ENCODE assay signal across 14 cellular contexts in the genomic region with DNA sequence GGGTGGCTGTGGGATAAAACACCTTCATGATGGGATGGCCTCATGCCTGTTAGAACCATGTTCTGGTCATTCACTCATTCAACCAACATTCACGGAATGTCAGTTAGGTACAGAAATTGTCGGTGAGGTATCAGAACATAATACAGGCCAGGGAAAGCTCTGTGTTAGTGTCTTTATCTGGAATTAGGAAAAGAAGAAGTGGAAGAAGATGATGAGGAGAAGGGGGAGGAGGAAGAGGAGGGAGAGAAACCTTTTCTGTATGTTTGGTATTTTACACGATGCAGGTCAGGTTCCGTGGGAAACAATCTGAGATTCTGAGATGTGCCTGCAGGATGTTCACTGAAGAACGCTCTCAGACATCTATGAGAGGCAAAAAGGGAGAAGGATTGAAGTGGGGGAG. TPM values are rescaled to one million over a fixed set of nuclear protein-coding genes. Genes with fewer than 3 reads are reported as not detected.
A peak's percentile ranks its signal among the peaks of the same experiment; 100 is the strongest.
DNase-seq lines count a peak whose midpoint lies in the region; ATAC-seq and TF ChIP-seq lines count a peak whose summit lies in the region.
"Had no signal": no experiment of that assay in that cellular context is flagged by ENCODE, and none has a peak within 500 bp of the region (broad histone marks: within the 10 kb centered on the region; RNA-seq: fewer than 3 reads in every experiment).

No MANE protein-coding gene starts in this region.

- H3K9me3 ChIP-seq in GM23248 (ENCODE audit: low read depth) (no peaks in the 10 kb centered on the region), esophagus squamous epithelium (no peaks in the 10 kb centered on the region)
- H3K9me3 ChIP-seq: testis had no signal

- CTCF ChIA-PET in RWPE1 (lab: Yijun Ruan, JAX): interaction anchor here (0.7 kb wide), 1 partner anchor 522 kb away, joined by 5 read pairs; no protein-coding TSS in a partner anchor

- no peak for TF ChIP-seq POLR2A in esophagus squamous epithelium (IDR thresholded peaks at IDR 0.05)

- H2AFZ ChIP-seq in GM23248: no peak overlapping the region

- H3K79me2 ChIP-seq in GM23248 (ENCODE audit: insufficient read depth): no peaks in the 10 kb centered on the region

- H3K4me1 ChIP-seq in GM23248 (ENCODE audit: insufficient read depth) (peaks cover 40% of the 10 kb centered on the region), esophagus squamous epithelium (peaks cover 29 to 48% (median 37%) of the 10 kb centered on the region in 3 donors)

- 88 to 89% methylated on average over 5 of the region's 5 CpGs for WGBS in GM23248 (ENCODE audit: low coverage in 1 of 2, low lambda C conversion rate in 2 of 2, missing lambda C conversion rate in 2 of 2), 2 experiments
- 80 to 82% methylated on average over 5 of the region's 5 CpGs for WGBS in esophagus squamous epithelium, 2 donors

- intact Hi-C loops in esophagus squamous epithelium (cut with DNase I): no loop called here

- H3K27ac ChIP-seq in GM23248: peak overlapping the region; percentile 98
- peak overlapping the region; percentile 80 for H3K27ac ChIP-seq in RWPE1
- peak overlapping the region in 3 of 4 donors; percentile 7 to 92 (median 91) for H3K27ac ChIP-seq in esophagus squamous epithelium
- peak overlapping the region in 16 of 21 experiments; percentile 15 to 97 (median 90) for H3K27ac ChIP-seq in skin epidermis
- H3K27ac ChIP-seq: testis had no signal

- POLR2A ChIA-PET in RWPE1 (lab: Yijun Ruan, JAX; ENCODE audit: low non-redundant PET): no interaction called here

- H3K4me3 ChIP-seq in GM23248 (0 out of 2 replicates have a peak overlapping the region, but pooled peaks have one; percentile 1), esophagus squamous epithelium (no peak overlapping the region), skin epidermis (no peak overlapping the region)
- H3K4me3 ChIP-seq: testis had no signal

- no peaks in the 10 kb centered on the region for H3K27me3 ChIP-seq in GM23248 (replicated peaks; ENCODE audit: insufficient read depth)
- H3K27me3 ChIP-seq in esophagus squamous epithelium: no peaks in the 10 kb centered on the region
- H3K27me3 ChIP-seq: testis had no signal

- peak overlapping the region; percentile 37; the same call in 1 of the 2 replicates for H3K9ac ChIP-seq in GM23248

- no peaks in the 10 kb centered on the region for H4K20me1 ChIP-seq in GM23248 (ENCODE audit: insufficient read depth)

- H3K36me3 ChIP-seq in GM23248 (ENCODE audit: low read depth): no peaks in the 10 kb centered on the region
- no peaks in the 10 kb centered on the region for H3K36me3 ChIP-seq in esophagus squamous epithelium

- in situ Hi-C loops in GM23248 (cut with MboI): no loop called here

- H3K4me2 ChIP-seq in GM23248 (ENCODE audit: unreplicated experiment): peak overlapping the region; percentile 62

- TF ChIP-seq CTCF in RWPE1 (conservative IDR thresholded peaks at IDR 0.05; ENCODE audit: low read depth) (no peak), esophagus squamous epithelium (IDR thresholded peaks at IDR 0.05) (no peak)

- peaks cover 31% of the 10 kb centered on the region for H3F3A ChIP-seq in GM23248 (ENCODE audit: insufficient read depth)

- ATAC-seq in HG03139 (IDR thresholded peaks at IDR 0.05; ENCODE audit: unreplicated experiment) (no peak), GM21528 (IDR thresholded peaks at IDR 0.05; ENCODE audit: low FRiP score, unreplicated experiment) (no peak)
- ATAC-seq: effector memory CD8-positive, alpha-beta T cell had no signal

- no peak for DNase-seq in GM23248
- DNase-seq in RWPE1 (ENCODE audit: low spot score): no peak
- no peak for DNase-seq in esophagus squamous epithelium (lab: John Stamatoyannopoulos, UW)
- DNase-seq in NCI-H1105 (lab: John Stamatoyannopoulos, UW): no peak
- DNase-seq: DMS79 treated with DMSO at 0.1 percent for 48 hours; effector memory CD8-positive, alpha-beta T cell; H7; Karpas-422; NCI-H1417; NCI-H524; testis had no signal

- no peaks in the 10 kb centered on the region for H3K9me2 ChIP-seq in GM23248 (ENCODE audit: insufficient read depth)

RNA-seq across cellular contexts. Expression of a gene that starts 5.6 kb away (rescaled TPM):
- 0.63 and 1.3 TPM in 2 replicates for total RNA-seq in GM23248 (2014; rRNA removed; shearing (Covaris generic))
- 2.6 and 3.4 TPM in 2 replicates for polyA plus RNA-seq in GM23248 (2016; fragmentation: Nextera tagmentation; extraction: Ambion mirVana)
- 1 to 10 TPM in 2 of 4 donors, under 1 TPM in 2; 0.76 to 2.5 (median 1.6) TPM for total RNA-seq in esophagus squamous epithelium
